In the genomic region with DNA sequence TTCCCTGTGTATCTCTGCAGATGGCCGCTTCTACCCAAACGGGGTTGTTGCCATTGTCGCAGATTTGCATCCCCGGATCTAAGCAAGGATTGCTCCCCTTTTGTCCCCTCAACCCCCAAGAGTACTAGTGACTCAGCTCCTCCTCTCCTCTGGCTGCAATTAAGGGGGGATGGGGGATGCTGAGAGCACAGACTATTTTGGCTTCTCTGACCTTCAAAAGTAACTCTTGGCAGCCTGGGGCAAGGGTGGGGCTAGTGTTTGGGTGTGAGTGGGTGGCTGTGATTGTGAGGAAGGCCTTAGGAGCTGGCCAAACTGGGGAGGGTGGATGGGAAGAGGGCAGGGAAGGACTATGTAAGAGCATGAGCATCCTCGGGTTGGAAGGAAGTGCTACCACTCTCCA, we compare ENCODE assay signal across 11 cellular contexts. TPM values are rescaled to one million over a fixed set of nuclear protein-coding genes. Genes with fewer than 3 reads are reported as not detected.
DNase-seq lines count a peak whose midpoint lies in the region; ATAC-seq and TF ChIP-seq lines count a peak whose summit lies in the region.
"Had no signal": no experiment of that assay in that cellular context is flagged by ENCODE, and none has a peak within 500 bp of the region (broad histone marks: within the 10 kb centered on the region; RNA-seq: fewer than 3 reads in every experiment).

No MANE protein-coding gene starts in this region.

- H3K9me3 ChIP-seq in skeletal muscle tissue (ENCODE audit: control insufficient read depth in 3 of 3, low read length in 3 of 3) (no peaks in the 10 kb centered on the region), PC-3 (ENCODE audit: low read length) (no peaks in the 10 kb centered on the region)

- H3K36me3 Mint-ChIP-seq in WTC11: no peaks in the 10 kb centered on the region

- peak overlapping the region in 2 of 3 donors; percentile 24 to 29 for H3K4me3 ChIP-seq in skeletal muscle tissue (ENCODE audit: low read length in 3 of 3)
- H3K4me3 ChIP-seq in PC-3 (ENCODE audit: low read length): no peak overlapping the region

- peaks cover 0 to 10% (median 3%) of the 10 kb centered on the region in 3 donors for H3K36me3 ChIP-seq in skeletal muscle tissue (ENCODE audit: control insufficient read depth in 3 of 3, insufficient read depth in 3 of 3, low read length in 3 of 3)
- no peaks in the 10 kb centered on the region for H3K36me3 ChIP-seq in PC-3 (ENCODE audit: low read depth, low read length)

- BruUV-seq in PC-3 (replicated peaks; lab: Mats Ljungman, UMichigan): no TSS peak

- H3K27me3 Mint-ChIP-seq in WTC11 (ENCODE audit: low read depth): peaks cover 80% of the 10 kb centered on the region

- no peaks in the 10 kb centered on the region for H4K20me1 ChIP-seq in PC-3 (ENCODE audit: low read length)

- no peak for TF ChIP-seq CTCF in WTC11 (IDR thresholded peaks at IDR 0.05)
- no peak for TF ChIP-seq CTCF in PC-3 (conservative IDR thresholded peaks at IDR 0.05; ENCODE audit: low read depth, low read length)

- no peak overlapping the region for H2AFZ ChIP-seq in PC-3 (ENCODE audit: low read length)

- H3K79me2 ChIP-seq in PC-3 (ENCODE audit: low read length): no peaks in the 10 kb centered on the region

- intact Hi-C loops in left ventricle myocardium superior (cut with micrococcal nuclease) (no loop called here), PC-3 (cut with micrococcal nuclease) (no loop called here)

- peak overlapping the region; percentile 38 for H3K4me3 Mint-ChIP-seq in WTC11

- DNase-seq in GM03348 (ENCODE audit: low spot score) (peak; percentile 59), WTC11 (ENCODE audit: low spot score) (no peak), left ventricle myocardium superior (peak; percentile 60), NAMALWA (ENCODE audit: low spot score) (no peak), GOT3 (lab: John Stamatoyannopoulos, UW) (no peak), PC-3 (no peak)
- DNase-seq: GDM1, islet precursor cell, NCI-H2171 had no signal

- H3K9me3 Mint-ChIP-seq in WTC11: no peaks in the 10 kb centered on the region

- H3K27me3 ChIP-seq in skeletal muscle tissue (ENCODE audit: control insufficient read depth in 3 of 3, insufficient read depth in 3 of 3, low read length in 3 of 3) (peaks cover 0 to 8% (median 7%) of the 10 kb centered on the region in 3 donors), PC-3 (ENCODE audit: low read length) (no peaks in the 10 kb centered on the region)

- CTCF ChIA-PET in WTC11 (lab: Charles Lee): interaction anchor here (1.6 kb wide), 1 partner anchor 76 kb away, joined by 6 read pairs; no protein-coding TSS in a partner anchor
- CTCF ChIA-PET in PC-3 (lab: Charles Lee): no interaction called here

- POLR2A ChIA-PET in WTC11 (lab: Charles Lee) (no interaction called here), PC-3 (lab: Charles Lee; ENCODE audit: unreplicated experiment) (no interaction called here)

- H3K9ac ChIP-seq in skeletal muscle tissue (ENCODE audit: low read depth in 1 of 3, low read length in 3 of 3): peak overlapping the region in 2 of 3 donors; percentile 16 to 24
- H3K9ac ChIP-seq in PC-3 (ENCODE audit: low read length): no peak overlapping the region

- ATAC-seq in WTC11: no peak
- peak; percentile 71 for ATAC-seq in left ventricle myocardium superior
- ATAC-seq in PC-3: no peak
- ATAC-seq in HG03442 (IDR thresholded peaks at IDR 0.05; ENCODE audit: unreplicated experiment): no peak

- H3K4me1 ChIP-seq in skeletal muscle tissue (ENCODE audit: control insufficient read depth in 3 of 3, insufficient read depth in 3 of 3, low read length in 3 of 3): peaks cover 39 to 55% (median 44%) of the 10 kb centered on the region in 3 donors
- H3K4me1 ChIP-seq in PC-3 (ENCODE audit: insufficient read depth, low read length): peaks cover 6% of the 10 kb centered on the region

- peaks cover 46% of the 10 kb centered on the region for H3K4me1 Mint-ChIP-seq in WTC11

- no peak overlapping the region for H3K4me2 ChIP-seq in PC-3 (ENCODE audit: low read length)

- H3K27ac Mint-ChIP-seq in WTC11: no peak overlapping the region

- H3F3A ChIP-seq in PC-3 (ENCODE audit: low read length, unreplicated experiment): no peaks in the 10 kb centered on the region

- peak overlapping the region; percentile 73 for H3K27ac ChIP-seq in skeletal muscle tissue (ENCODE audit: low read depth, low read length)
- no peak overlapping the region for H3K27ac ChIP-seq in PC-3 (ENCODE audit: low read length)

- H3K9me2 ChIP-seq in PC-3 (replicated peaks; ENCODE audit: low read length): no peaks in the 10 kb centered on the region

TF ChIP-seq in WTC11, 78 proteins besides CTCF, POLR2A, EP300 and RAD21 (continues in another document):
- TF ChIP-seq GTF2I (CRISPR knock-in tag; conservative IDR thresholded peaks at IDR 0.05): no peak
- TF ChIP-seq HMGA2 (CRISPR knock-in tag; IDR thresholded peaks at IDR 0.05): no peak
- TF ChIP-seq PRRX2 (CRISPR knock-in tag; IDR thresholded peaks at IDR 0.05): no peak
- TF ChIP-seq, protein P1, sequence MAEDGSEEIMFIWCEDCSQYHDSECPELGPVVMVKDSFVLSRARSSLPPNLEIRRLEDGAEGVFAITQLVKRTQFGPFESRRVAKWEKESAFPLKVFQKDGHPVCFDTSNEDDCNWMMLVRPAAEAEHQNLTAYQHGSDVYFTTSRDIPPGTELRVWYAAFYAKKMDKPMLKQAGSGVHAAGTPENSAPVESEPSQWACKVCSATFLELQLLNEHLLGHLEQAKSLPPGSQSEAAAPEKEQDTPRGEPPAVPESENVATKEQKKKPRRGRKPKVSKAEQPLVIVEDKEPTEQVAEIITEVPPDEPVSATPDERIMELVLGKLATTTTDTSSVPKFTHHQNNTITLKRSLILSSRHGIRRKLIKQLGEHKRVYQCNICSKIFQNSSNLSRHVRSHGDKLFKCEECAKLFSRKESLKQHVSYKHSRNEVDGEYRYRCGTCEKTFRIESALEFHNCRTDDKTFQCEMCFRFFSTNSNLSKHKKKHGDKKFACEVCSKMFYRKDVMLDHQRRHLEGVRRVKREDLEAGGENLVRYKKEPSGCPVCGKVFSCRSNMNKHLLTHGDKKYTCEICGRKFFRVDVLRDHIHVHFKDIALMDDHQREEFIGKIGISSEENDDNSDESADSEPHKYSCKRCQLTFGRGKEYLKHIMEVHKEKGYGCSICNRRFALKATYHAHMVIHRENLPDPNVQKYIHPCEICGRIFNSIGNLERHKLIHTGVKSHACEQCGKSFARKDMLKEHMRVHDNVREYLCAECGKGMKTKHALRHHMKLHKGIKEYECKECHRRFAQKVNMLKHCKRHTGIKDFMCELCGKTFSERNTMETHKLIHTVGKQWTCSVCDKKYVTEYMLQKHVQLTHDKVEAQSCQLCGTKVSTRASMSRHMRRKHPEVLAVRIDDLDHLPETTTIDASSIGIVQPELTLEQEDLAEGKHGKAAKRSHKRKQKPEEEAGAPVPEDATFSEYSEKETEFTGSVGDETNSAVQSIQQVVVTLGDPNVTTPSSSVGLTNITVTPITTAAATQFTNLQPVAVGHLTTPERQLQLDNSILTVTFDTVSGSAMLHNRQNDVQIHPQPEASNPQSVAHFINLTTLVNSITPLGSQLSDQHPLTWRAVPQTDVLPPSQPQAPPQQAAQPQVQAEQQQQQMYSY (CRISPR knock-in tag; IDR thresholded peaks at IDR 0.05): no peak
- TF ChIP-seq ZNF121 (CRISPR knock-in tag; IDR thresholded peaks at IDR 0.05): no peak
- TF ChIP-seq, protein P2, sequence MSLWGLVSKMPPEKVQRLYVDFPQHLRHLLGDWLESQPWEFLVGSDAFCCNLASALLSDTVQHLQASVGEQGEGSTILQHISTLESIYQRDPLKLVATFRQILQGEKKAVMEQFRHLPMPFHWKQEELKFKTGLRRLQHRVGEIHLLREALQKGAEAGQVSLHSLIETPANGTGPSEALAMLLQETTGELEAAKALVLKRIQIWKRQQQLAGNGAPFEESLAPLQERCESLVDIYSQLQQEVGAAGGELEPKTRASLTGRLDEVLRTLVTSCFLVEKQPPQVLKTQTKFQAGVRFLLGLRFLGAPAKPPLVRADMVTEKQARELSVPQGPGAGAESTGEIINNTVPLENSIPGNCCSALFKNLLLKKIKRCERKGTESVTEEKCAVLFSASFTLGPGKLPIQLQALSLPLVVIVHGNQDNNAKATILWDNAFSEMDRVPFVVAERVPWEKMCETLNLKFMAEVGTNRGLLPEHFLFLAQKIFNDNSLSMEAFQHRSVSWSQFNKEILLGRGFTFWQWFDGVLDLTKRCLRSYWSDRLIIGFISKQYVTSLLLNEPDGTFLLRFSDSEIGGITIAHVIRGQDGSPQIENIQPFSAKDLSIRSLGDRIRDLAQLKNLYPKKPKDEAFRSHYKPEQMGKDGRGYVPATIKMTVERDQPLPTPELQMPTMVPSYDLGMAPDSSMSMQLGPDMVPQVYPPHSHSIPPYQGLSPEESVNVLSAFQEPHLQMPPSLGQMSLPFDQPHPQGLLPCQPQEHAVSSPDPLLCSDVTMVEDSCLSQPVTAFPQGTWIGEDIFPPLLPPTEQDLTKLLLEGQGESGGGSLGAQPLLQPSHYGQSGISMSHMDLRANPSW (CRISPR knock-in tag; conservative IDR thresholded peaks at IDR 0.05; ENCODE audit: low read depth): no peak
- TF ChIP-seq, protein P3, sequence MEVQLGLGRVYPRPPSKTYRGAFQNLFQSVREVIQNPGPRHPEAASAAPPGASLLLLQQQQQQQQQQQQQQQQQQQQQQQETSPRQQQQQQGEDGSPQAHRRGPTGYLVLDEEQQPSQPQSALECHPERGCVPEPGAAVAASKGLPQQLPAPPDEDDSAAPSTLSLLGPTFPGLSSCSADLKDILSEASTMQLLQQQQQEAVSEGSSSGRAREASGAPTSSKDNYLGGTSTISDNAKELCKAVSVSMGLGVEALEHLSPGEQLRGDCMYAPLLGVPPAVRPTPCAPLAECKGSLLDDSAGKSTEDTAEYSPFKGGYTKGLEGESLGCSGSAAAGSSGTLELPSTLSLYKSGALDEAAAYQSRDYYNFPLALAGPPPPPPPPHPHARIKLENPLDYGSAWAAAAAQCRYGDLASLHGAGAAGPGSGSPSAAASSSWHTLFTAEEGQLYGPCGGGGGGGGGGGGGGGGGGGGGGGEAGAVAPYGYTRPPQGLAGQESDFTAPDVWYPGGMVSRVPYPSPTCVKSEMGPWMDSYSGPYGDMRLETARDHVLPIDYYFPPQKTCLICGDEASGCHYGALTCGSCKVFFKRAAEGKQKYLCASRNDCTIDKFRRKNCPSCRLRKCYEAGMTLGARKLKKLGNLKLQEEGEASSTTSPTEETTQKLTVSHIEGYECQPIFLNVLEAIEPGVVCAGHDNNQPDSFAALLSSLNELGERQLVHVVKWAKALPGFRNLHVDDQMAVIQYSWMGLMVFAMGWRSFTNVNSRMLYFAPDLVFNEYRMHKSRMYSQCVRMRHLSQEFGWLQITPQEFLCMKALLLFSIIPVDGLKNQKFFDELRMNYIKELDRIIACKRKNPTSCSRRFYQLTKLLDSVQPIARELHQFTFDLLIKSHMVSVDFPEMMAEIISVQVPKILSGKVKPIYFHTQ (CRISPR knock-in tag; IDR thresholded peaks at IDR 0.05): no peak

RNA-seq across cellular contexts. Expression of a gene that starts 1.2 kb away (rescaled TPM):
- total RNA-seq in WTC11 (2021) (1.1 to 2.2 TPM (median 1.1 TPM) in 3 replicates), left ventricle myocardium superior (13.0 TPM), skeletal muscle tissue (19.3 TPM), PC-3 (2014; rRNA removed) (1.0 and 1.8 TPM in 2 replicates)

RNA-seq across cellular contexts. Expression of a gene that starts 23.2 kb away (rescaled TPM):
- total RNA-seq in WTC11 (2021) (52.8 to 67.1 TPM (median 54.9 TPM) in 3 replicates), left ventricle myocardium superior (25.3 TPM), skeletal muscle tissue (87.2 TPM), PC-3 (2014; rRNA removed) (51.8 and 55.7 TPM in 2 replicates)

Comparison
In these comparisons a context has a peak if more than half of its experiments do, and no peak if none do; other contexts are left out.
1. DNase-seq: peak in GM03348 (single experiment) and left ventricle myocardium superior (single experiment); none in WTC11 (single experiment), NAMALWA (single experiment), GOT3 (single experiment) and PC-3 (single experiment).